ENCODE assay signal across 1 cellular context in genomic region chr3:24072193-24072592, GRCh38.
TF ChIP-seq lines count a peak whose summit lies in the region.

No MANE protein-coding gene starts in this region.

TF ChIP-seq in K562, 482 proteins besides CTCF, POLR2A, EP300 and RAD21 (continued from another document):
- TF ChIP-seq RERE (CRISPR knock-in tag; IDR thresholded peaks at IDR 0.05; ENCODE audit: borderline replicate concordance) (no peak), ZNF707 (CRISPR knock-in tag; conservative IDR thresholded peaks at IDR 0.05) (no peak), SPI1 (IDR thresholded peaks at IDR 0.05; ENCODE audit: borderline replicate concordance, low read depth, low read length) (peak; percentile 69)
